ENCODE assay signal across 2 cellular contexts in the genomic region with DNA sequence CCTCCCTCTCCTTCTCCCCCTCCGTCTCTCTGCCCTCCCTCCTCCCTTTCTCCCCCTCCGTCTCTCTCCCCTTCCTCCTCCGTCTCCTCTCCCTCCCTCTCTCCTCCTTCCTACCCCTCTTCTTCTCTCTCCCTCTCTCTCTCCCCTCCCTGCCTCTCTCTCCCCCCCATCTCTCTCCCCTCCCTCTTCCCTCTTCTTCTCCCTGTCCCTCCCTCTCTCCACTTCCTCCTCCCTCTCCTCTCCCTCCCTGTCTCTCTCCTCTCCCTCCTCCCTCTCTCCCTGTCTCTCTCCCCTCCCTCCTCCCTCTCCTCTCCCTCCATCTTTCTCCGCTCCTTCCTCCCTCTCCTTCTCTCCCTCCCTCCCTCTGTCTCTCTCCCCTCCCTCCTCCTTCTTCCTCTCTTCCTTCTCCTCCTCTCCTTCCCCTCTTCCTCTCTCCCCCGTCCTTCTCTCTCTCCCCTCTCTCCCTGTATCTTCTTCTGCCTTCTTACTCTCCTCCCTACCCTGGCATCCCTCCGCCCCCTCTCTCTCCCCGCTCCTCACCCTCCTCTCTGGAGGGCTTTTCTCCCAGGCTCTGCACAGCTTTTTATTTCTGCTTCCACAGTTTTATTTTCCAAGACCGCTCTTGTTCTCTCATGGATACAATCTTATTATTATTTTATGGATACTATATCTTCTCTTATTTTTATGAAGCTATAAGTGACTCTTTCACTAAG.
TF ChIP-seq lines count a peak whose summit lies in the region.

No MANE protein-coding gene starts in this region.

TF ChIP-seq in GM23338, 12 proteins besides CTCF, POLR2A, EP300 and RAD21 (continues in another document):
- TF ChIP-seq, protein P1, sequence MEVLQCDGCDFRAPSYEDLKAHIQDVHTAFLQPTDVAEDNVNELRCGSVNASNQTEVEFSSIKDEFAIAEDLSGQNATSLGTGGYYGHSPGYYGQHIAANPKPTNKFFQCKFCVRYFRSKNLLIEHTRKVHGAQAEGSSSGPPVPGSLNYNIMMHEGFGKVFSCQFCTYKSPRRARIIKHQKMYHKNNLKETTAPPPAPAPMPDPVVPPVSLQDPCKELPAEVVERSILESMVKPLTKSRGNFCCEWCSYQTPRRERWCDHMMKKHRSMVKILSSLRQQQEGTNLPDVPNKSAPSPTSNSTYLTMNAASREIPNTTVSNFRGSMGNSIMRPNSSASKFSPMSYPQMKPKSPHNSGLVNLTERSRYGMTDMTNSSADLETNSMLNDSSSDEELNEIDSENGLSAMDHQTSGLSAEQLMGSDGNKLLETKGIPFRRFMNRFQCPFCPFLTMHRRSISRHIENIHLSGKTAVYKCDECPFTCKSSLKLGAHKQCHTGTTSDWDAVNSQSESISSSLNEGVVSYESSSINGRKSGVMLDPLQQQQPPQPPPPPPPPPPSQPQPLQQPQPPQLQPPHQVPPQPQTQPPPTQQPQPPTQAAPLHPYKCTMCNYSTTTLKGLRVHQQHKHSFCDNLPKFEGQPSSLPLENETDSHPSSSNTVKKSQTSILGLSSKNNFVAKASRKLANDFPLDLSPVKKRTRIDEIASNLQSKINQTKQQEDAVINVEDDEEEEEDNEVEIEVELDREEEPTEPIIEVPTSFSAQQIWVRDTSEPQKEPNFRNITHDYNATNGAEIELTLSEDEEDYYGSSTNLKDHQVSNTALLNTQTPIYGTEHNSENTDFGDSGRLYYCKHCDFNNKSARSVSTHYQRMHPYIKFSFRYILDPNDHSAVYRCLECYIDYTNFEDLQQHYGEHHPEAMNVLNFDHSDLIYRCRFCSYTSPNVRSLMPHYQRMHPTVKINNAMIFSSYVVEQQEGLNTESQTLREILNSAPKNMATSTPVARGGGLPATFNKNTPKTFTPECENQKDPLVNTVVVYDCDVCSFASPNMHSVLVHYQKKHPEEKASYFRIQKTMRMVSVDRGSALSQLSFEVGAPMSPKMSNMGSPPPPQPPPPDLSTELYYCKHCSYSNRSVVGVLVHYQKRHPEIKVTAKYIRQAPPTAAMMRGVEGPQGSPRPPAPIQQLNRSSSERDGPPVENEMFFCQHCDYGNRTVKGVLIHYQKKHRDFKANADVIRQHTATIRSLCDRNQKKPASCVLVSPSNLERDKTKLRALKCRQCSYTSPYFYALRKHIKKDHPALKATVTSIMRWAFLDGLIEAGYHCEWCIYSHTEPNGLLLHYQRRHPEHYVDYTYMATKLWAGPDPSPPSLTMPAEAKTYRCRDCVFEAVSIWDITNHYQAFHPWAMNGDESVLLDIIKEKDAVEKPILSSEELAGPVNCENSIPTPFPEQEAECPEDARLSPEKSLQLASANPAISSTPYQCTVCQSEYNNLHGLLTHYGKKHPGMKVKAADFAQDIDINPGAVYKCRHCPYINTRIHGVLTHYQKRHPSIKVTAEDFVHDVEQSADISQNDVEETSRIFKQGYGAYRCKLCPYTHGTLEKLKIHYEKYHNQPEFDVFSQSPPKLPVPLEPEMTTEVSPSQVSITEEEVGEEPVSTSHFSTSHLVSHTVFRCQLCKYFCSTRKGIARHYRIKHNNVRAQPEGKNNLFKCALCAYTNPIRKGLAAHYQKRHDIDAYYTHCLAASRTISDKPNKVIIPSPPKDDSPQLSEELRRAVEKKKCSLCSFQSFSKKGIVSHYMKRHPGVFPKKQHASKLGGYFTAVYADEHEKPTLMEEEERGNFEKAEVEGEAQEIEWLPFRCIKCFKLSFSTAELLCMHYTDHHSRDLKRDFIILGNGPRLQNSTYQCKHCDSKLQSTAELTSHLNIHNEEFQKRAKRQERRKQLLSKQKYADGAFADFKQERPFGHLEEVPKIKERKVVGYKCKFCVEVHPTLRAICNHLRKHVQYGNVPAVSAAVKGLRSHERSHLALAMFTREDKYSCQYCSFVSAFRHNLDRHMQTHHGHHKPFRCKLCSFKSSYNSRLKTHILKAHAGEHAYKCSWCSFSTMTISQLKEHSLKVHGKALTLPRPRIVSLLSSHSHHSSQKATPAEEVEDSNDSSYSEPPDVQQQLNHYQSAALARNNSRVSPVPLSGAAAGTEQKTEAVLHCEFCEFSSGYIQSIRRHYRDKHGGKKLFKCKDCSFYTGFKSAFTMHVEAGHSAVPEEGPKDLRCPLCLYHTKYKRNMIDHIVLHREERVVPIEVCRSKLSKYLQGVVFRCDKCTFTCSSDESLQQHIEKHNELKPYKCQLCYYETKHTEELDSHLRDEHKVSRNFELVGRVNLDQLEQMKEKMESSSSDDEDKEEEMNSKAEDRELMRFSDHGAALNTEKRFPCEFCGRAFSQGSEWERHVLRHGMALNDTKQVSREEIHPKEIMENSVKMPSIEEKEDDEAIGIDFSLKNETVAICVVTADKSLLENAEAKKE (CRISPR knock-in tag; IDR thresholded peaks at IDR 0.05), result no peak
- TF ChIP-seq JUNB (IDR thresholded peaks at IDR 0.05; ENCODE audit: unreplicated experiment) (no peak), NANOG (IDR thresholded peaks at IDR 0.05; ENCODE audit: borderline replicate concordance) (no peak), EZH2phosphoT487 (IDR thresholded peaks at IDR 0.05; ENCODE audit: unreplicated experiment) (no peak), EZH2 (IDR thresholded peaks at IDR 0.05; ENCODE audit: low read depth, unreplicated experiment) (no peak), CREB1 (CRISPR knock-in tag; IDR thresholded peaks at IDR 0.05; ENCODE audit: low read depth) (no peak)
- TF ChIP-seq, protein P2, sequence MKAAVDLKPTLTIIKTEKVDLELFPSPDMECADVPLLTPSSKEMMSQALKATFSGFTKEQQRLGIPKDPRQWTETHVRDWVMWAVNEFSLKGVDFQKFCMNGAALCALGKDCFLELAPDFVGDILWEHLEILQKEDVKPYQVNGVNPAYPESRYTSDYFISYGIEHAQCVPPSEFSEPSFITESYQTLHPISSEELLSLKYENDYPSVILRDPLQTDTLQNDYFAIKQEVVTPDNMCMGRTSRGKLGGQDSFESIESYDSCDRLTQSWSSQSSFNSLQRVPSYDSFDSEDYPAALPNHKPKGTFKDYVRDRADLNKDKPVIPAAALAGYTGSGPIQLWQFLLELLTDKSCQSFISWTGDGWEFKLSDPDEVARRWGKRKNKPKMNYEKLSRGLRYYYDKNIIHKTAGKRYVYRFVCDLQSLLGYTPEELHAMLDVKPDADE (IDR thresholded peaks at IDR 0.05), result no peak
- TF ChIP-seq, protein P3, sequence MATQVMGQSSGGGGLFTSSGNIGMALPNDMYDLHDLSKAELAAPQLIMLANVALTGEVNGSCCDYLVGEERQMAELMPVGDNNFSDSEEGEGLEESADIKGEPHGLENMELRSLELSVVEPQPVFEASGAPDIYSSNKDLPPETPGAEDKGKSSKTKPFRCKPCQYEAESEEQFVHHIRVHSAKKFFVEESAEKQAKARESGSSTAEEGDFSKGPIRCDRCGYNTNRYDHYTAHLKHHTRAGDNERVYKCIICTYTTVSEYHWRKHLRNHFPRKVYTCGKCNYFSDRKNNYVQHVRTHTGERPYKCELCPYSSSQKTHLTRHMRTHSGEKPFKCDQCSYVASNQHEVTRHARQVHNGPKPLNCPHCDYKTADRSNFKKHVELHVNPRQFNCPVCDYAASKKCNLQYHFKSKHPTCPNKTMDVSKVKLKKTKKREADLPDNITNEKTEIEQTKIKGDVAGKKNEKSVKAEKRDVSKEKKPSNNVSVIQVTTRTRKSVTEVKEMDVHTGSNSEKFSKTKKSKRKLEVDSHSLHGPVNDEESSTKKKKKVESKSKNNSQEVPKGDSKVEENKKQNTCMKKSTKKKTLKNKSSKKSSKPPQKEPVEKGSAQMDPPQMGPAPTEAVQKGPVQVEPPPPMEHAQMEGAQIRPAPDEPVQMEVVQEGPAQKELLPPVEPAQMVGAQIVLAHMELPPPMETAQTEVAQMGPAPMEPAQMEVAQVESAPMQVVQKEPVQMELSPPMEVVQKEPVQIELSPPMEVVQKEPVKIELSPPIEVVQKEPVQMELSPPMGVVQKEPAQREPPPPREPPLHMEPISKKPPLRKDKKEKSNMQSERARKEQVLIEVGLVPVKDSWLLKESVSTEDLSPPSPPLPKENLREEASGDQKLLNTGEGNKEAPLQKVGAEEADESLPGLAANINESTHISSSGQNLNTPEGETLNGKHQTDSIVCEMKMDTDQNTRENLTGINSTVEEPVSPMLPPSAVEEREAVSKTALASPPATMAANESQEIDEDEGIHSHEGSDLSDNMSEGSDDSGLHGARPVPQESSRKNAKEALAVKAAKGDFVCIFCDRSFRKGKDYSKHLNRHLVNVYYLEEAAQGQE (IDR thresholded peaks at IDR 0.05; ENCODE audit: unreplicated experiment), result no peak

TF ChIP-seq in WTC11, 78 proteins besides CTCF, POLR2A, EP300 and RAD21 (continued from another document):
- TF ChIP-seq, protein P4, sequence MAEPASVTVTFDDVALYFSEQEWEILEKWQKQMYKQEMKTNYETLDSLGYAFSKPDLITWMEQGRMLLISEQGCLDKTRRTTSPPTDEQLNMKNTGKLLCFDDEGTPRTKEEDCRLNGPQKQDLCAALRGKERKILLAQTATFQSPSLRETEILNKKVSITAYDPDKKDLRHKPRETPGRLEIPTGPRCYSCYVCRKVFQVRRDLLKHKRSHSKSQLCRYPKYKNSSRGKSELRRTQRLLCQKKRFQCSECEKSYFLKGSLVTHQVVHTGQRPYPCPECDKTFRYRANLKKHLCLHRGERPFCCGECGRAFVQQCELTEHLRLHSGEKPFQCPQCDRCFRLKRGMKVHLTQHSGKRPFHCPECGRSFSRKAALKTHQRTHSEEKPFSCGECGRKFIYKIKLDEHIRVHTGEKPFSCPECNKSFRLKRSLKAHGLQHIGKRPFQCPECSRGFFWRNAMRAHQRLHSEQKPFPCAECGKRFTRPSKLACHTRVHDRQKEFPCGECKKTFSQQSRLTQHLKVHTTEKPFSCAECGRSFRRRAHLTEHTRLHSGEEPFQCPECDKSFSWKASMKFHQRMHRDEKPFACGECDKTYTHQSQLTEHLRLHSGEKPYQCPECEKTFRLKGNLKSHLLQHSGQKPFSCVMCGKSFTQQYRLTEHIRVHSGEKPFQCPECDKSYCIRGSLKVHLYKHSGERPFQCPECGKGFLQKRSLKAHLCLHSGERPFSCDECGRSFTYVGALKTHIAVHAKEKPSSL (CRISPR knock-in tag; conservative IDR thresholded peaks at IDR 0.05), result no peak
- TF ChIP-seq ZBTB21 (CRISPR knock-in tag; IDR thresholded peaks at IDR 0.05; ENCODE audit: borderline replicate concordance) (no peak), PREB (CRISPR knock-in tag; IDR thresholded peaks at IDR 0.05; ENCODE audit: borderline replicate concordance) (no peak), RELA (CRISPR knock-in tag; IDR thresholded peaks at IDR 0.05; ENCODE audit: borderline replicate concordance) (no peak), USF1 (CRISPR knock-in tag; IDR thresholded peaks at IDR 0.05) (no peak), USF2 (CRISPR knock-in tag; IDR thresholded peaks at IDR 0.05) (no peak), FOXK1 (CRISPR knock-in tag; IDR thresholded peaks at IDR 0.05) (no peak)
- TF ChIP-seq, protein P5, sequence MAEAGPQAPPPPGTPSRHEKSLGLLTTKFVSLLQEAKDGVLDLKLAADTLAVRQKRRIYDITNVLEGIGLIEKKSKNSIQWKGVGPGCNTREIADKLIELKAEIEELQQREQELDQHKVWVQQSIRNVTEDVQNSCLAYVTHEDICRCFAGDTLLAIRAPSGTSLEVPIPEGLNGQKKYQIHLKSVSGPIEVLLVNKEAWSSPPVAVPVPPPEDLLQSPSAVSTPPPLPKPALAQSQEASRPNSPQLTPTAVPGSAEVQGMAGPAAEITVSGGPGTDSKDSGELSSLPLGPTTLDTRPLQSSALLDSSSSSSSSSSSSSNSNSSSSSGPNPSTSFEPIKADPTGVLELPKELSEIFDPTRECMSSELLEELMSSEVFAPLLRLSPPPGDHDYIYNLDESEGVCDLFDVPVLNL (CRISPR knock-in tag; IDR thresholded peaks at IDR 0.05; ENCODE audit: borderline replicate concordance, low read depth), result no peak
